13 cellular contexts compared by ENCODE assay signal in genomic region chr11:83033367-83033766, GRCh38. TPM values are rescaled to one million over a fixed set of nuclear protein-coding genes. Genes with fewer than 3 reads are reported as not detected.
DNase-seq lines count a peak whose midpoint lies in the region; ATAC-seq and TF ChIP-seq lines count a peak whose summit lies in the region.
"Had no signal": no experiment of that assay in that cellular context is flagged by ENCODE, and none has a peak within 500 bp of the region (broad histone marks: within the 10 kb centered on the region; RNA-seq: fewer than 3 reads in every experiment).

No MANE protein-coding gene starts in this region.

- H3K9me3 ChIP-seq in esophagus (ENCODE audit: control insufficient read depth in 2 of 2, insufficient read depth in 1 of 2, low read depth in 1 of 2, low read length in 1 of 2) = no peaks in the 10 kb centered on the region
- H3K9me3 ChIP-seq: right lobe of liver had no signal

- peak; percentile 42 for ATAC-seq in Right ventricle myocardium superior (ENCODE audit: poor library complexity)
- ATAC-seq in GM19023 (IDR thresholded peaks at IDR 0.05; ENCODE audit: unreplicated experiment) = no peak
- no peak for ATAC-seq in GM21515 (IDR thresholded peaks at IDR 0.05; ENCODE audit: unreplicated experiment)

- no peaks in the 10 kb centered on the region for H3K36me3 ChIP-seq in esophagus (ENCODE audit: control insufficient read depth in 2 of 2, insufficient read depth in 2 of 2, low read length in 1 of 2)
- H3K36me3 ChIP-seq: right lobe of liver had no signal

- H3K9me3 Mint-ChIP-seq in nephron = no peaks in the 10 kb centered on the region
- H3K9me3 Mint-ChIP-seq: T-helper 1 cell treated with Interleukin-12 subunit alpha and Interleukin-12 subunit beta and Interleukin-4 antibody, amounts not matched to agents 30 μg/mL and 1 μg/mL, for 36 hours had no signal

- H3K4me1 ChIP-seq in esophagus (ENCODE audit: control insufficient read depth in 2 of 2, insufficient read depth in 2 of 2, low read length in 1 of 2) = peaks cover 0 to 4% of the 10 kb centered on the region in 2 donors

- 25 to 29% methylated on average over 1 of the region's 1 CpG for WGBS in esophagus, 2 donors

- peak overlapping the region; percentile 38 to 61 for H3K27ac ChIP-seq in esophagus (ENCODE audit: low read depth in 2 of 2, low read length in 1 of 2)
- H3K27ac ChIP-seq: right lobe of liver had no signal

- no peak for TF ChIP-seq CTCF in nephron (IDR thresholded peaks at IDR 0.05; ENCODE audit: unreplicated experiment in 3 of 3)

- DNase-seq in Right ventricle myocardium superior = no peak
- no peak for DNase-seq in cardiac septum (ENCODE audit: low spot score)
- no peak for DNase-seq in activated CD8-positive, alpha-beta memory T cell treated with anti-CD3 and anti-CD28 coated beads, Interleukin-2, amount 50 U/mL, for 48 hours
- no peak for DNase-seq in T-helper 9 cell
- DNase-seq: 8988T, NCI-H526, right lobe of liver had no signal

- H3K27me3 ChIP-seq in esophagus (ENCODE audit: control insufficient read depth in 1 of 2, insufficient read depth in 2 of 2, low read length in 2 of 2) = no peaks in the 10 kb centered on the region
- H3K27me3 ChIP-seq: right lobe of liver had no signal

- peaks cover 50% of the 10 kb centered on the region for H3K4me1 Mint-ChIP-seq in nephron

- no peaks in the 10 kb centered on the region for H3K36me3 Mint-ChIP-seq in nephron (ENCODE audit: low read depth)

- H3K4me3 ChIP-seq in esophagus (ENCODE audit: low read depth in 1 of 2, low read length in 2 of 2) = no peak overlapping the region
- H3K4me3 ChIP-seq: lung, right lobe of liver had no signal

- peak overlapping the region; percentile 91 to 93 (median 91) for H3K27ac Mint-ChIP-seq in nephron
- H3K27ac Mint-ChIP-seq: T-helper 1 cell treated with Interleukin-12 subunit alpha and Interleukin-12 subunit beta and Interleukin-4 antibody, amounts not matched to agents 30 μg/mL and 1 μg/mL, for 36 hours had no signal

- intact Hi-C loops in Right ventricle myocardium superior (cut with DNase I) (no loop called here), cardiac septum (cut with DNase I) (loop anchor here (5.0 kb wide), 2 partner anchors 36 to 39 kb away; partner anchors contain the start of gene RAB30)

- H3K27me3 Mint-ChIP-seq in nephron (ENCODE audit: low read depth) = no peaks in the 10 kb centered on the region

- H3K4me3 Mint-ChIP-seq in nephron = peak overlapping the region in 2 of 3 experiments; percentile 55 to 78
- H3K4me3 Mint-ChIP-seq: T-helper 1 cell treated with Interleukin-12 subunit alpha and Interleukin-12 subunit beta and Interleukin-4 antibody, amounts not matched to agents 30 μg/mL and 1 μg/mL, for 36 hours had no signal

RNA-seq across cellular contexts. Expression of gene RAB30, which starts 38.3 kb away (rescaled TPM):
- 24.2 TPM for total RNA-seq in Right ventricle myocardium superior
- total RNA-seq in cardiac septum = 21.0 TPM
- 1 to 10 TPM in 1 of 2 donors, under 1 TPM in 1; 0.90 to 1.8 TPM for polyA plus RNA-seq in esophagus
